1 cellular context compared by ENCODE assay signal in the genomic region with DNA sequence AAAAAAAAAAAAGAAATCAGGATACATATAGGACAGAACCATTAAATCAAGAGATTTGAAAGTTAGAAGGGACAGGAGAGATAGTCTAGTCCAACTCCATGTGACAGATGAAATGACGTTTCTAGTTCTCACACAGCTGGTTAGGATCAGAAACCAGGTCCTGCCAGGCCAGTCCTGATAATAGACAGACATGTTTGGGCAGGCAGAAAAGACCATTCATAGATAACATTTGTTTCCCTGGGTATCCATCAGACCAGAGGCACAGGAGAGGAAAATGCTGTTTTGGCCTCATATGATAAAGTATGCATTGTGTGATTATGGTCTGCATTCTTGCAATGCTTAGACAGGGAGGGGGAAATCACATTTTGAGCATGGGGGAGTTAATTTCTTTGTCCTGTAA.
TF ChIP-seq lines count a peak whose summit lies in the region.

No MANE protein-coding gene starts in this region.

TF ChIP-seq in IMR-90, 13 proteins besides CTCF, POLR2A, EP300 and RAD21:
- TF ChIP-seq MAZ (IDR thresholded peaks at IDR 0.05; ENCODE audit: borderline replicate concordance, low read depth, low read length) (no peak), SMC3 (IDR thresholded peaks at IDR 0.05; ENCODE audit: low read depth, low read length) (no peak), NFE2L2 (IDR thresholded peaks at IDR 0.05; ENCODE audit: low read depth, low read length) (no peak), MAFK (IDR thresholded peaks at IDR 0.05; ENCODE audit: low read depth, low read length) (no peak), MXI1 (IDR thresholded peaks at IDR 0.05; ENCODE audit: borderline replicate concordance, low read depth, low read length) (no peak), CEBPB (IDR thresholded peaks at IDR 0.05; ENCODE audit: low read depth, low read length) (no peak), BHLHE40 (IDR thresholded peaks at IDR 0.05; ENCODE audit: low read depth, low read length) (no peak), RFX5 (IDR thresholded peaks at IDR 0.05; ENCODE audit: low read depth, low read length) (no peak), RCOR1 (IDR thresholded peaks at IDR 0.05; ENCODE audit: insufficient replicate concordance, low read length) (no peak), CHD1 (IDR thresholded peaks at IDR 0.05; ENCODE audit: low read depth, low read length) (no peak)
- TF ChIP-seq, protein P1, sequence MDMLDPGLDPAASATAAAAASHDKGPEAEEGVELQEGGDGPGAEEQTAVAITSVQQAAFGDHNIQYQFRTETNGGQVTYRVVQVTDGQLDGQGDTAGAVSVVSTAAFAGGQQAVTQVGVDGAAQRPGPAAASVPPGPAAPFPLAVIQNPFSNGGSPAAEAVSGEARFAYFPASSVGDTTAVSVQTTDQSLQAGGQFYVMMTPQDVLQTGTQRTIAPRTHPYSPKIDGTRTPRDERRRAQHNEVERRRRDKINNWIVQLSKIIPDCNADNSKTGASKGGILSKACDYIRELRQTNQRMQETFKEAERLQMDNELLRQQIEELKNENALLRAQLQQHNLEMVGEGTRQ (IDR thresholded peaks at IDR 0.05; ENCODE audit: low read depth, low read length): no peak
- TF ChIP-seq, protein P2, sequence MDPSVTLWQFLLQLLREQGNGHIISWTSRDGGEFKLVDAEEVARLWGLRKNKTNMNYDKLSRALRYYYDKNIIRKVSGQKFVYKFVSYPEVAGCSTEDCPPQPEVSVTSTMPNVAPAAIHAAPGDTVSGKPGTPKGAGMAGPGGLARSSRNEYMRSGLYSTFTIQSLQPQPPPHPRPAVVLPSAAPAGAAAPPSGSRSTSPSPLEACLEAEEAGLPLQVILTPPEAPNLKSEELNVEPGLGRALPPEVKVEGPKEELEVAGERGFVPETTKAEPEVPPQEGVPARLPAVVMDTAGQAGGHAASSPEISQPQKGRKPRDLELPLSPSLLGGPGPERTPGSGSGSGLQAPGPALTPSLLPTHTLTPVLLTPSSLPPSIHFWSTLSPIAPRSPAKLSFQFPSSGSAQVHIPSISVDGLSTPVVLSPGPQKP (IDR thresholded peaks at IDR 0.05; ENCODE audit: borderline replicate concordance, low read depth, low read length): no peak
